Comparison of ENCODE assay signal across 18 cellular contexts in the genomic region with DNA sequence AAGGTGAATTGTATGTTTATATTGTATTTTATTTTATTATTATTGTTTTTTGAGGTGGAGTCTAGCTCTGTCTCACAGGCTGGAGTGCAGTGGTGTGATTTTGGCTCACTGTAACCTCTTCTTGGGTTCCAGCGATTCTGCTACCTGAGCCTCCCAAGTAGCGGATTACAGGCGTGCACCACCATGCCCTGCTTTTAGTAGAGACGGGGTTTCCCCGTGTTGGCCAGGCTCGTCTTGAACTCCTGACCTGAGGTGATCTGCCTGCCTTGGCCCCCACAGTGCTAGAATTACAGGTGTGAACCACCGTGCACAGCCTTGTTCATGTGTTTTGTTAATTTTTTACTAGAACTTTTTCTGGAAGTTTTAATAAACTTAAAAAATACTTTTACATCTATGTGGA. TPM values are rescaled to one million over a fixed set of nuclear protein-coding genes. Genes with fewer than 3 reads are reported as not detected.
A peak's percentile ranks its signal among the peaks of the same experiment; 100 is the strongest.
DNase-seq lines count a peak whose midpoint lies in the region; ATAC-seq and TF ChIP-seq lines count a peak whose summit lies in the region.
"Had no signal": no experiment of that assay in that cellular context is flagged by ENCODE, and none has a peak within 500 bp of the region (broad histone marks: within the 10 kb centered on the region; RNA-seq: fewer than 3 reads in every experiment).

No MANE protein-coding gene starts in this region.

- H3K56ac ChIP-seq in IMR-90 (ENCODE audit: extremely low read depth, insufficient read depth, low read length) = no peak overlapping the region

- no peaks in the 10 kb centered on the region; the same call in 1 of the 2 replicates for H3K4me1 ChIP-seq in IMR-90 (ENCODE audit: control insufficient read depth, insufficient read depth, low read length)
- H3K4me1 ChIP-seq in Karpas-422 (ENCODE audit: low read length) = peaks cover 47% of the 10 kb centered on the region

- peaks cover 59% of the 10 kb centered on the region for H3K36me3 Mint-ChIP-seq in CD4-positive, alpha-beta T cell (ENCODE audit: low read depth)
- H3K36me3 Mint-ChIP-seq in activated naive CD8-positive, alpha-beta T cell treated with anti-CD3 and anti-CD28 coated beads, Interleukin-2, amount 50 U/mL, for 24 hours (ENCODE audit: low read depth) = peaks cover 29% of the 10 kb centered on the region
- H3K36me3 Mint-ChIP-seq in naive thymus-derived CD8-positive, alpha-beta T cell = peaks cover 10 to 21% (median 11%) of the 10 kb centered on the region in 3 donors

- H4K91ac ChIP-seq in IMR-90 (ENCODE audit: insufficient read depth, low read depth, low read length) = no peak overlapping the region

- 95% methylated on average over 4 of the region's 7 CpGs; no CpG with 5 or more reads in 1 of the 2 experiments for WGBS in IMR-90 (ENCODE audit: extremely low coverage in 2 of 2, insufficient read length in 1 of 2), 2 experiments

- H2BK5ac ChIP-seq in IMR-90 (ENCODE audit: low read depth, low read length, poor library complexity, severe bottlenecking) = no peak overlapping the region

- H3K36me3 ChIP-seq in IMR-90 (ENCODE audit: control insufficient read depth, insufficient read depth, low read length) (peaks cover 3% of the 10 kb centered on the region; the same call in 1 of the 2 replicates), Karpas-422 (ENCODE audit: insufficient read depth, low read length) (peaks cover 18% of the 10 kb centered on the region)

- in situ Hi-C loops in IMR-90 (cut with MboI; ENCODE audit: low sequenced_read_pairs) = loop anchor here (10.0 kb wide), 1 partner anchor 105 kb away; no protein-coding TSS in a partner anchor

- no peak overlapping the region for H2BK20ac ChIP-seq in IMR-90 (ENCODE audit: low read depth, low read length)

- H3K27ac Mint-ChIP-seq in CD4-positive, alpha-beta T cell = peak overlapping the region; percentile 77
- H3K27ac Mint-ChIP-seq in activated naive CD8-positive, alpha-beta T cell treated with anti-CD3 and anti-CD28 coated beads, Interleukin-2, amount 50 U/mL, for 24 hours = peak overlapping the region; percentile 73
- H3K27ac Mint-ChIP-seq in naive thymus-derived CD8-positive, alpha-beta T cell = peak overlapping the region; percentile 37 to 93 (median 85)
- H3K27ac Mint-ChIP-seq: type B pancreatic cell had no signal

- CTCF ChIA-PET in CD4-positive, alpha-beta T cell (lab: Charles Lee) = no interaction called here
- CTCF ChIA-PET in IMR-90 (lab: Yijun Ruan, JAX) = no interaction called here

- H3K27me3 Mint-ChIP-seq in CD4-positive, alpha-beta T cell = no peaks in the 10 kb centered on the region
- H3K27me3 Mint-ChIP-seq in activated naive CD8-positive, alpha-beta T cell treated with anti-CD3 and anti-CD28 coated beads, Interleukin-2, amount 50 U/mL, for 24 hours = peaks cover 2% of the 10 kb centered on the region
- H3K27me3 Mint-ChIP-seq in naive thymus-derived CD8-positive, alpha-beta T cell = peaks cover 0 to 2% (median 0%) of the 10 kb centered on the region in 5 donors

- no peak overlapping the region for H3K23ac ChIP-seq in IMR-90 (ENCODE audit: low read depth, low read length)

- H3K4me3 ChIP-seq in IMR-90 (ENCODE audit: insufficient read depth, low read depth, low read length) (no peak overlapping the region), Karpas-422 (ENCODE audit: low read length) (no peak overlapping the region)
- H3K4me3 ChIP-seq: skin epidermis had no signal

- H3K9me2 ChIP-seq in Karpas-422 (replicated peaks; ENCODE audit: insufficient read depth, low read length) = no peaks in the 10 kb centered on the region
- H3K9me2 ChIP-seq: SK-N-SH had no signal

- no peak overlapping the region for H3K9ac ChIP-seq in IMR-90 (ENCODE audit: low read depth, low read length)
- H3K9ac ChIP-seq in Karpas-422 (ENCODE audit: low read length) = no peak overlapping the region
- H3K9ac ChIP-seq: SK-N-SH had no signal

- POLR2A ChIA-PET in CD4-positive, alpha-beta T cell (lab: Charles Lee) = interaction anchor here (1.1 to 5.5 kb wide), 4 partner anchors 15 to 402 kb away, joined by 4 to 43 read pairs (median 8); a partner anchor contains a TSS
- POLR2A ChIA-PET in IMR-90 (lab: Charles Lee; ENCODE audit: unreplicated experiment) = no interaction called here
- POLR2A ChIA-PET in naive thymus-derived CD8-positive, alpha-beta T cell (lab: Charles Lee) = interaction anchor here (0.8 to 1.6 kb wide), 2 partner anchors 15 to 113 kb away, joined by 4 to 7 read pairs; no protein-coding TSS in a partner anchor

- H3K18ac ChIP-seq in IMR-90 (ENCODE audit: low read depth, low read length) = no peak overlapping the region

- H4K20me1 ChIP-seq in IMR-90 (ENCODE audit: insufficient read depth, low read length) (no peaks in the 10 kb centered on the region), Karpas-422 (ENCODE audit: insufficient read depth, low read depth, low read length) (no peaks in the 10 kb centered on the region)

- no peak overlapping the region for H3K4ac ChIP-seq in IMR-90 (ENCODE audit: low read depth, low read length)

- TF ChIP-seq CTCF in CD4-positive, alpha-beta T cell (IDR thresholded peaks at IDR 0.05) = no peak
- TF ChIP-seq CTCF in IMR-90 (conservative IDR thresholded peaks at IDR 0.05; ENCODE audit: low read depth, low read length) = no peak

- BruUV-seq in IMR-90 (replicated peaks; lab: Mats Ljungman, UMichigan) = no TSS peak

- peaks cover 71% of the 10 kb centered on the region for H3K79me2 ChIP-seq in Karpas-422 (ENCODE audit: low read length)

- ATAC-seq in CD4-positive, alpha-beta T cell (ENCODE audit: poor library complexity) = no peak
- ATAC-seq in IMR-90 (ENCODE audit: low read depth) (no peak), Right ventricle myocardium inferior (no peak), GM21528 (IDR thresholded peaks at IDR 0.05; ENCODE audit: low FRiP score, unreplicated experiment) (no peak)
- ATAC-seq in activated naive CD8-positive, alpha-beta T cell treated with anti-CD3 and anti-CD28 coated beads, Interleukin-2, amount 50 U/mL, for 24 hours = no peak
- no peak for ATAC-seq in naive thymus-derived CD8-positive, alpha-beta T cell

- H3K27ac ChIP-seq in CD4-positive, alpha-beta T cell (ENCODE audit: low read depth, low read length) = no peak overlapping the region
- no peak overlapping the region for H3K27ac ChIP-seq in IMR-90 (ENCODE audit: insufficient read depth, low read length)
- H3K27ac ChIP-seq in Karpas-422 (ENCODE audit: low read length) = no peak overlapping the region
- H3K27ac ChIP-seq: neutrophil had no signal

- dilution Hi-C loops in IMR-90 (cut with HindIII; ENCODE audit: low sequenced_read_pairs, unreplicated experiment) = no loop called here

- H3K79me1 ChIP-seq in IMR-90 (ENCODE audit: low read depth in 1 of 2, low read length in 2 of 2) = peaks cover 0 to 9% of the 10 kb centered on the region in 2 experiments; a peak in 2 of 4 replicates

- H2BK15ac ChIP-seq in IMR-90 (ENCODE audit: low read depth, low read length) = no peak overlapping the region

- no peak overlapping the region for H2AK9ac ChIP-seq in IMR-90 (replicated peaks; ENCODE audit: low read depth, low read length, poor library complexity)

- peak overlapping the region; percentile 39; the same call in 1 of the 2 replicates for H2AK5ac ChIP-seq in IMR-90 (ENCODE audit: low read depth, low read length)

- no peak overlapping the region for H3K4me3 Mint-ChIP-seq in CD4-positive, alpha-beta T cell
- H3K4me3 Mint-ChIP-seq in activated naive CD8-positive, alpha-beta T cell treated with anti-CD3 and anti-CD28 coated beads, Interleukin-2, amount 50 U/mL, for 24 hours = no peak overlapping the region
- H3K4me3 Mint-ChIP-seq in naive thymus-derived CD8-positive, alpha-beta T cell = peak overlapping the region in 8 of 10 donors; percentile 15 to 79 (median 51)
- H3K4me3 Mint-ChIP-seq: type B pancreatic cell had no signal

- H3K14ac ChIP-seq in IMR-90 (replicated peaks; ENCODE audit: low read depth, low read length) = no peak overlapping the region

- peaks cover 78% of the 10 kb centered on the region for H3K4me1 Mint-ChIP-seq in CD4-positive, alpha-beta T cell (ENCODE audit: low read depth)
- H3K4me1 Mint-ChIP-seq in activated naive CD8-positive, alpha-beta T cell treated with anti-CD3 and anti-CD28 coated beads, Interleukin-2, amount 50 U/mL, for 24 hours = peaks cover 79% of the 10 kb centered on the region
- H3K4me1 Mint-ChIP-seq in naive thymus-derived CD8-positive, alpha-beta T cell = peaks cover 15 to 73% (median 48%) of the 10 kb centered on the region in 4 donors

- peaks cover 2% of the 10 kb centered on the region; the same call in 1 of the 2 replicates for H3K9me1 ChIP-seq in IMR-90 (ENCODE audit: insufficient read depth, low read length)

- TF ChIP-seq RAD21 in IMR-90 (IDR thresholded peaks at IDR 0.05; ENCODE audit: low read length) = no peak

- H4K5ac ChIP-seq in IMR-90 (ENCODE audit: low read depth, low read length) = no peak overlapping the region

- H3K27me3 ChIP-seq in CD4-positive, alpha-beta T cell (ENCODE audit: control insufficient read depth, insufficient read depth, low read length) = no peaks in the 10 kb centered on the region
- no peaks in the 10 kb centered on the region for H3K27me3 ChIP-seq in IMR-90 (ENCODE audit: control insufficient read depth, insufficient read depth, low read length)
- no peaks in the 10 kb centered on the region for H3K27me3 ChIP-seq in Karpas-422 (ENCODE audit: low read length)
- H3K27me3 ChIP-seq: neutrophil had no signal

- intact Hi-C loops in CD4-positive, alpha-beta T cell (cut with DNase I, micrococcal nuclease) = loop anchor here (2.0 to 10.0 kb wide), 3 partner anchors 21 to 593 kb away; a partner anchor contains a TSS
- intact Hi-C loops in IMR-90 (cut with micrococcal nuclease) (loop anchor here (5.0 kb wide), 2 partner anchors 182 to 248 kb away; no protein-coding TSS in a partner anchor), Right ventricle myocardium inferior (cut with DNase I) (loop anchor here (5.0 to 10.0 kb wide), 2 partner anchors 48 to 195 kb away; a partner anchor contains a TSS)

- no peak overlapping the region for H2BK120ac ChIP-seq in IMR-90 (ENCODE audit: low read depth, low read length)

- H2AFZ ChIP-seq in IMR-90 (replicated peaks; ENCODE audit: low read length, poor library complexity) (no peak overlapping the region), Karpas-422 (ENCODE audit: low read length) (no peak overlapping the region)

- TF ChIP-seq POLR2A in IMR-90 (IDR thresholded peaks at IDR 0.05; ENCODE audit: low read depth, low read length) = no peak

- no peaks in the 10 kb centered on the region for H3K9me3 ChIP-seq in CD4-positive, alpha-beta T cell (ENCODE audit: control insufficient read depth, low read length)
- H3K9me3 ChIP-seq in IMR-90 (ENCODE audit: control insufficient read depth, insufficient read depth, low read length) (no peaks in the 10 kb centered on the region), Karpas-422 (ENCODE audit: low read length) (peaks cover 9% of the 10 kb centered on the region; the same call in 1 of the 2 replicates)
- H3K9me3 ChIP-seq: neutrophil, SK-N-SH had no signal

- H3K9me3 Mint-ChIP-seq in CD4-positive, alpha-beta T cell = peaks cover 2% of the 10 kb centered on the region
- H3K9me3 Mint-ChIP-seq in activated naive CD8-positive, alpha-beta T cell treated with anti-CD3 and anti-CD28 coated beads, Interleukin-2, amount 50 U/mL, for 24 hours = no peaks in the 10 kb centered on the region
- peaks cover 0 to 14% (median 1%) of the 10 kb centered on the region in 9 donors for H3K9me3 Mint-ChIP-seq in naive thymus-derived CD8-positive, alpha-beta T cell

- no peak overlapping the region for H4K8ac ChIP-seq in IMR-90 (ENCODE audit: low read depth in 2 of 2, low read length in 2 of 2)

- H3K4me2 ChIP-seq in IMR-90 (ENCODE audit: low read depth, low read length) (no peak overlapping the region), Karpas-422 (ENCODE audit: low read depth, low read length, poor library complexity, severe bottlenecking) (no peak overlapping the region)
- H3K4me2 ChIP-seq: SK-N-SH had no signal

- no peak for DNase-seq in CD4-positive, alpha-beta T cell
- DNase-seq in IMR-90 = no peak
- no peak for DNase-seq in activated naive CD8-positive, alpha-beta T cell treated with anti-CD3 and anti-CD28 coated beads, Interleukin-2, amount 50 U/mL, for 24 hours
- peak in 1 of 10 donors; percentile 10 for DNase-seq in naive thymus-derived CD8-positive, alpha-beta T cell
- no peak for DNase-seq in Right ventricle myocardium inferior (ENCODE audit: missing footprints)
- no peak for DNase-seq in Karpas-422
- DNase-seq in SKM-1 (lab: John Stamatoyannopoulos, UW; ENCODE audit: unreplicated experiment) = no peak
- DNase-seq: activated CD4-positive, alpha-beta T cell treated with anti-CD3 and anti-CD28 coated beads for 4 hours; activated CD8-positive, alpha-beta memory T cell treated with anti-CD3 and anti-CD28 coated beads, Interleukin-2, amount 50 U/mL, for 4 hours; activated gamma-delta T cell; NCI-H1436 treated with DMSO at 0.1 percent for 48 hours; NCI-H2171; NCI-H526 treated with DMSO at 0.1 percent for 48 hours; SK-N-SH had no signal

RNA-seq across cellular contexts. Expression of a gene that starts 3.8 kb away (rescaled TPM):
- 100 to 1,000 TPM; 134 to 143 TPM for total RNA-seq in CD4-positive, alpha-beta T cell
- total RNA-seq in IMR-90 (2012; rRNA removed) (22.8 and 30.6 TPM in 2 replicates), Right ventricle myocardium inferior (57.1 TPM)
- 8.5 and 9.4 TPM in 2 replicates for polyA plus RNA-seq in IMR-90 (2012; rRNA removed)
- 2.5 and 2.8 TPM in 2 replicates for polyA plus RNA-seq in IMR-90 (2012; cell fraction: cytosol; rRNA removed)
- polyA plus RNA-seq in IMR-90 (2012; cell fraction: nucleus; rRNA removed; ENCODE audit: low replicate concordance) = 5.6 and 9.8 TPM in 2 replicates
- 100 to 1,000 TPM; 164 to 174 TPM for total RNA-seq in naive thymus-derived CD8-positive, alpha-beta T cell
- 10 to 100 TPM; 70.6 to 84.9 (median 83.1) TPM for polyA plus RNA-seq in naive thymus-derived CD8-positive, alpha-beta T cell
- 32.8 and 88.4 TPM in 2 replicates for total RNA-seq in Karpas-422 (2014; rRNA removed; shearing (Covaris generic); ENCODE audit: low replicate concordance)

Comparison
In these comparisons a context has a peak if more than half of its experiments do, and no peak if none do; other contexts are left out.
1. H3K4me3 Mint-ChIP-seq: peak in naive thymus-derived CD8-positive, alpha-beta T cell (8 of 10); none in CD4-positive, alpha-beta T cell (single experiment) and activated naive CD8-positive, alpha-beta T cell treated with anti-CD3 and anti-CD28 coated beads, Interleukin-2, amount 50 U/mL, for 24 hours (single experiment).
2. Peak in every context shown above with its lines, with median percentiles within 50 percentile points of each other: H3K27ac Mint-ChIP-seq.